2 cellular contexts compared by ENCODE assay signal in the genomic region with DNA sequence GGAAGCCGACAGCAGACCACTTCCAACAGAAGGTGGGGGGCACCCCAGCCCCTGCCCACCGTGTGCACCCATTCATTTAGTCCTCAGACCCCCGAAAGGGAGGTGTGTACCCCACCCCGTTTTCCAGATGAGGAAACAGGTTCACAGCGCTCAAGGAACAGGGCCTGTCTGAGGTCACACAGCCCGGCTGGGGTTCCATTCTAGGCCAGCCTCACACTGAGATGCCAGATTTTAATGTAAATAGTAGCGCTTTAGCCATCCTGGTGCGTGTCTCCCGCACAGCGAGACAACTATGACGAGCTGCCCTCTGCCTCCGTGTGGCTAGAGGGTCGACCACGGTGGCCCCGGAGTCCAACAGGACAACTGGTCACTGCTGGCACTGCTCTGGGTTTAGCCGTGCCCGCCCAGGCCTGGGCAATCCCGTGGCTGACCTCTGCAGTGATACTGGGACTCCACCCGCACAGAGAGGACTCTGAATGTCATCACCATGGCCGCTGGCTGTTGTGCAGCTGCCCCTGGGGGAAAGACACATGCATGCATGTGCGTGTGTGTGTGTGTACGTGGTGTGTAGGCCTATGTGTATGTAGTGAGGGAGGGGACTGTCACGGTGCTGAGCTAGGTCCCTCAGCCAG.
TF ChIP-seq lines count a peak whose summit lies in the region.

No MANE protein-coding gene starts in this region.

TF ChIP-seq in HepG2, 621 proteins besides CTCF, POLR2A, EP300 and RAD21:
- TF ChIP-seq LBX2 (CRISPR knock-in tag; IDR thresholded peaks at IDR 0.05; ENCODE audit: borderline replicate concordance) (no peak), KDM1A (CRISPR knock-in tag; IDR thresholded peaks at IDR 0.05) (no peak), ZNF275 (CRISPR knock-in tag; IDR thresholded peaks at IDR 0.05; ENCODE audit: borderline replicate concordance) (no peak), FOXA1 (IDR thresholded peaks at IDR 0.05) (no peak), FOXA1 (CRISPR knock-in tag; IDR thresholded peaks at IDR 0.05) (no peak), ZBTB8A (CRISPR knock-in tag; IDR thresholded peaks at IDR 0.05; ENCODE audit: borderline replicate concordance, low read depth) (no peak), ZNF510 (CRISPR knock-in tag; IDR thresholded peaks at IDR 0.05; ENCODE audit: low read depth) (no peak), HNRNPL (IDR thresholded peaks at IDR 0.05; ENCODE audit: low read depth, low read length) (no peak), ZC3H13 (CRISPR knock-in tag; IDR thresholded peaks at IDR 0.05) (no peak), EZH2 (conservative IDR thresholded peaks at IDR 0.05; ENCODE audit: low read depth, low read length) (no peak), SAP130 (CRISPR knock-in tag; IDR thresholded peaks at IDR 0.05; ENCODE audit: low read depth) (no peak), ARID5B (CRISPR knock-in tag; IDR thresholded peaks at IDR 0.05) (no peak)
- TF ChIP-seq, protein P1, sequence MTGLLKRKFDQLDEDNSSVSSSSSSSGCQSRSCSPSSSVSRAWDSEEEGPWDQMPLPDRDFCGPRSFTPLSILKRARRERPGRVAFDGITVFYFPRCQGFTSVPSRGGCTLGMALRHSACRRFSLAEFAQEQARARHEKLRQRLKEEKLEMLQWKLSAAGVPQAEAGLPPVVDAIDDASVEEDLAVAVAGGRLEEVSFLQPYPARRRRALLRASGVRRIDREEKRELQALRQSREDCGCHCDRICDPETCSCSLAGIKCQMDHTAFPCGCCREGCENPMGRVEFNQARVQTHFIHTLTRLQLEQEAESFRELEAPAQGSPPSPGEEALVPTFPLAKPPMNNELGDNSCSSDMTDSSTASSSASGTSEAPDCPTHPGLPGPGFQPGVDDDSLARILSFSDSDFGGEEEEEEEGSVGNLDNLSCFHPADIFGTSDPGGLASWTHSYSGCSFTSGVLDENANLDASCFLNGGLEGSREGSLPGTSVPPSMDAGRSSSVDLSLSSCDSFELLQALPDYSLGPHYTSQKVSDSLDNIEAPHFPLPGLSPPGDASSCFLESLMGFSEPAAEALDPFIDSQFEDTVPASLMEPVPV (CRISPR knock-in tag; IDR thresholded peaks at IDR 0.05) = no peak

TF ChIP-seq in WTC11, 78 proteins besides CTCF, POLR2A, EP300 and RAD21:
- TF ChIP-seq MYBL2 (CRISPR knock-in tag; IDR thresholded peaks at IDR 0.05) (no peak), ELF4 (CRISPR knock-in tag; IDR thresholded peaks at IDR 0.05; ENCODE audit: low read depth) (no peak), ZNF396 (CRISPR knock-in tag; IDR thresholded peaks at IDR 0.05; ENCODE audit: borderline replicate concordance) (no peak), ZNF532 (CRISPR knock-in tag; IDR thresholded peaks at IDR 0.05; ENCODE audit: borderline replicate concordance) (no peak), SMAD4 (CRISPR knock-in tag; IDR thresholded peaks at IDR 0.05) (no peak), IRF2 (CRISPR knock-in tag; IDR thresholded peaks at IDR 0.05; ENCODE audit: borderline replicate concordance, low read depth) (no peak), JUN (CRISPR knock-in tag; IDR thresholded peaks at IDR 0.05) (no peak)
- TF ChIP-seq, protein P2, sequence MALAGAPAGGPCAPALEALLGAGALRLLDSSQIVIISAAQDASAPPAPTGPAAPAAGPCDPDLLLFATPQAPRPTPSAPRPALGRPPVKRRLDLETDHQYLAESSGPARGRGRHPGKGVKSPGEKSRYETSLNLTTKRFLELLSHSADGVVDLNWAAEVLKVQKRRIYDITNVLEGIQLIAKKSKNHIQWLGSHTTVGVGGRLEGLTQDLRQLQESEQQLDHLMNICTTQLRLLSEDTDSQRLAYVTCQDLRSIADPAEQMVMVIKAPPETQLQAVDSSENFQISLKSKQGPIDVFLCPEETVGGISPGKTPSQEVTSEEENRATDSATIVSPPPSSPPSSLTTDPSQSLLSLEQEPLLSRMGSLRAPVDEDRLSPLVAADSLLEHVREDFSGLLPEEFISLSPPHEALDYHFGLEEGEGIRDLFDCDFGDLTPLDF (CRISPR knock-in tag; IDR thresholded peaks at IDR 0.05) = no peak
- TF ChIP-seq, protein P3, sequence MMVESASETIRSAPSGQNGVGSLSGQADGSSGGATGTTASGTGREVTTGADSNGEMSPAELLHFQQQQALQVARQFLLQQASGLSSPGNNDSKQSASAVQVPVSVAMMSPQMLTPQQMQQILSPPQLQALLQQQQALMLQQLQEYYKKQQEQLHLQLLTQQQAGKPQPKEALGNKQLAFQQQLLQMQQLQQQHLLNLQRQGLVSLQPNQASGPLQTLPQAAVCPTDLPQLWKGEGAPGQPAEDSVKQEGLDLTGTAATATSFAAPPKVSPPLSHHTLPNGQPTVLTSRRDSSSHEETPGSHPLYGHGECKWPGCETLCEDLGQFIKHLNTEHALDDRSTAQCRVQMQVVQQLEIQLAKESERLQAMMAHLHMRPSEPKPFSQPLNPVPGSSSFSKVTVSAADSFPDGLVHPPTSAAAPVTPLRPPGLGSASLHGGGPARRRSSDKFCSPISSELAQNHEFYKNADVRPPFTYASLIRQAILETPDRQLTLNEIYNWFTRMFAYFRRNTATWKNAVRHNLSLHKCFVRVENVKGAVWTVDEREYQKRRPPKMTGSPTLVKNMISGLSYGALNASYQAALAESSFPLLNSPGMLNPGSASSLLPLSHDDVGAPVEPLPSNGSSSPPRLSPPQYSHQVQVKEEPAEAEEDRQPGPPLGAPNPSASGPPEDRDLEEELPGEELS (CRISPR knock-in tag; IDR thresholded peaks at IDR 0.05) = no peak
- TF ChIP-seq, protein P4, sequence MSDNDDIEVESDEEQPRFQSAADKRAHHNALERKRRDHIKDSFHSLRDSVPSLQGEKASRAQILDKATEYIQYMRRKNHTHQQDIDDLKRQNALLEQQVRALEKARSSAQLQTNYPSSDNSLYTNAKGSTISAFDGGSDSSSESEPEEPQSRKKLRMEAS (CRISPR knock-in tag; IDR thresholded peaks at IDR 0.05) = no peak
